ENCODE assay signal across 8 cellular contexts in genomic region chr5:65481171-65481575, GRCh38. TPM values are rescaled to one million over a fixed set of nuclear protein-coding genes. Genes with fewer than 3 reads are reported as not detected.
A peak's percentile ranks its signal among the peaks of the same experiment; 100 is the strongest.
DNase-seq lines count a peak whose midpoint lies in the region; ATAC-seq lines count a peak whose summit lies in the region.

No MANE protein-coding gene starts in this region.

- H3K4me3 ChIP-seq in HUES48 (ENCODE audit: low read depth, low read length), result peak overlapping the region; percentile 74

- H3K9ac ChIP-seq in HUES48 (ENCODE audit: low read depth, low read length), result no peak overlapping the region

- no peak overlapping the region for H3K4me3 Mint-ChIP-seq in activated T-cell treated with anti-CD3 and anti-CD28 coated beads, Interleukin-2, amount 50 U/mL, for 24 hours
- H3K4me3 Mint-ChIP-seq in naive thymus-derived CD8-positive, alpha-beta T cell, result no peak overlapping the region

- no peak for DNase-seq in activated T-cell treated with anti-CD3 and anti-CD28 coated beads, Interleukin-2, amount 50 U/mL, for 24 hours
- no peak for DNase-seq in activated T-cell treated with anti-CD3 and anti-CD28 coated beads, Interleukin-2, amount 50 U/mL, for 1 hour
- DNase-seq in dermis blood vessel endothelial cell (peak; percentile 40), NCI-H2081 (lab: John Stamatoyannopoulos, UW) (no peak)
- peak in 1 of 10 donors; percentile 7 for DNase-seq in naive thymus-derived CD8-positive, alpha-beta T cell

- H3K9me3 Mint-ChIP-seq in activated T-cell treated with anti-CD3 and anti-CD28 coated beads, Interleukin-2, amount 50 U/mL, for 24 hours, result no peaks in the 10 kb centered on the region
- no peaks in the 10 kb centered on the region for H3K9me3 Mint-ChIP-seq in naive thymus-derived CD8-positive, alpha-beta T cell

- H3K36me3 ChIP-seq in HUES48 (ENCODE audit: control insufficient read depth, insufficient read depth, low read length), result no peaks in the 10 kb centered on the region

- POLR2A ChIA-PET in naive thymus-derived CD8-positive, alpha-beta T cell (lab: Charles Lee), result interaction anchor here (0.9 to 2.3 kb wide), 3 partner anchors 82 to 378 kb away, joined by 3 to 14 read pairs (median 8); partner anchors contain the start of genes CENPK and PPWD1

- peaks cover 16% of the 10 kb centered on the region for H3K27me3 ChIP-seq in HUES48 (ENCODE audit: control insufficient read depth, insufficient read depth, low read length)

- no peaks in the 10 kb centered on the region for H3K27me3 Mint-ChIP-seq in activated T-cell treated with anti-CD3 and anti-CD28 coated beads, Interleukin-2, amount 50 U/mL, for 24 hours
- H3K27me3 Mint-ChIP-seq in naive thymus-derived CD8-positive, alpha-beta T cell, result peaks cover 0 to 2% (median 0%) of the 10 kb centered on the region in 5 donors

- H3K9me3 ChIP-seq in HUES48 (ENCODE audit: control insufficient read depth, insufficient read depth, low read length), result no peaks in the 10 kb centered on the region

- H3K27ac Mint-ChIP-seq in activated T-cell treated with anti-CD3 and anti-CD28 coated beads, Interleukin-2, amount 50 U/mL, for 24 hours, result peak overlapping the region; percentile 93
- peak overlapping the region; percentile 90 to 99 (median 94) for H3K27ac Mint-ChIP-seq in naive thymus-derived CD8-positive, alpha-beta T cell

- H3K4me1 ChIP-seq in HUES48 (ENCODE audit: control insufficient read depth, insufficient read depth, low read length), result peaks cover 29% of the 10 kb centered on the region

- peaks cover 4% of the 10 kb centered on the region for H3K36me3 Mint-ChIP-seq in activated T-cell treated with anti-CD3 and anti-CD28 coated beads, Interleukin-2, amount 50 U/mL, for 24 hours (ENCODE audit: low read depth)
- no peaks in the 10 kb centered on the region for H3K36me3 Mint-ChIP-seq in naive thymus-derived CD8-positive, alpha-beta T cell

- ATAC-seq in naive thymus-derived CD8-positive, alpha-beta T cell, result no peak
- ATAC-seq in GM18519 (IDR thresholded peaks at IDR 0.05; ENCODE audit: low FRiP score, unreplicated experiment) (no peak), GM18520 (IDR thresholded peaks at IDR 0.05; ENCODE audit: unreplicated experiment) (no peak)

- peak overlapping the region; percentile 89 for H3K27ac ChIP-seq in HUES48 (ENCODE audit: low read depth, low read length)

- H3K4me1 Mint-ChIP-seq in activated T-cell treated with anti-CD3 and anti-CD28 coated beads, Interleukin-2, amount 50 U/mL, for 24 hours (ENCODE audit: low read depth), result peaks cover 20% of the 10 kb centered on the region
- H3K4me1 Mint-ChIP-seq in naive thymus-derived CD8-positive, alpha-beta T cell, result peaks cover 6 to 21% (median 9%) of the 10 kb centered on the region in 4 donors

RNA-seq across cellular contexts. Expression of gene ADAMTS6, which starts 0.5 kb away (rescaled TPM):
- 47.0 and 52.4 TPM in 2 replicates for total RNA-seq in dermis blood vessel endothelial cell
- 1 to 10 TPM; 7.7 to 9.6 TPM for total RNA-seq in naive thymus-derived CD8-positive, alpha-beta T cell
- under 1 TPM; 0.25 to 0.66 (median 0.51) TPM for polyA plus RNA-seq in naive thymus-derived CD8-positive, alpha-beta T cell
